In the genomic region with DNA sequence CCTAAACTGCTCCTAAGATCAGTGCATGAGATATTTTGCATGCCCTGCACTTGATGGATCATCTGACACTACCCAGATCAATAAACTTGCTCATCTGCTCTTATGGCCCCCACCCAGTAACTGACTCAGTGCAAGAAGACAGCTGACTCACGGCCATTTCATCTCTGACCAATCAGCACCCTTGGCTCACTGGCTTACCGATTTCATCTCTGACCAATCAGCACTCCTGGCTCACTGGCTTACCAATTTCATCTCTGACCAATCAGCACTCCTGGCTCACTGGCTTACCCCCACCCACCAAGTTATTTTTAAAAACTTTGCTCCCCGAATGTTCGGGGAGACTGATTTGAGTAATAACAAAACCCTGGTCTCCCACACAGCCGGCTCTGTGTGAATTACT, we compare ENCODE assay signal across 27 cellular contexts. TPM values are rescaled to one million over a fixed set of nuclear protein-coding genes. Genes with fewer than 3 reads are reported as not detected.
DNase-seq lines count a peak whose midpoint lies in the region; ATAC-seq and TF ChIP-seq lines count a peak whose summit lies in the region.
"Had no signal": no experiment of that assay in that cellular context is flagged by ENCODE, and none has a peak within 500 bp of the region (broad histone marks: within the 10 kb centered on the region; RNA-seq: fewer than 3 reads in every experiment).

No MANE protein-coding gene starts in this region.

- TF ChIP-seq POLR2A in erythroblast (IDR thresholded peaks at IDR 0.05; ENCODE audit: low read length): no peak

- ATAC-seq in GM21825 (IDR thresholded peaks at IDR 0.05; ENCODE audit: unreplicated experiment) (no peak), HG03280 (IDR thresholded peaks at IDR 0.05; ENCODE audit: unreplicated experiment) (no peak)
- ATAC-seq: A549; activated CD8-positive, alpha-beta memory T cell treated with anti-CD3 and anti-CD28 coated beads, Interleukin-2, amount 10 ng/mL, durations not matched to agents 7 days and 5 days; left cardiac atrium; naive thymus-derived CD8-positive, alpha-beta T cell; psoas muscle had no signal

- H3K4me3 Mint-ChIP-seq in activated CD4-positive, alpha-beta memory T cell treated with anti-CD3 and anti-CD28 coated beads for 36 hours: no peak overlapping the region
- no peak overlapping the region for H3K4me3 Mint-ChIP-seq in activated CD4-positive, alpha-beta memory T cell treated with anti-CD3 and anti-CD28 coated beads, Interleukin-2, amount 10 ng/mL, durations not matched to agents 7 days and 5 days
- H3K4me3 Mint-ChIP-seq: activated CD8-positive, alpha-beta memory T cell treated with anti-CD3 and anti-CD28 coated beads, Interleukin-2, amount 10 ng/mL, durations not matched to agents 7 days and 5 days; activated naive CD4-positive, alpha-beta T cell treated with anti-CD3 and anti-CD28 coated beads, Interleukin-2, amount 50 U/mL, for 24 hours; immature natural killer cell; naive thymus-derived CD8-positive, alpha-beta T cell; stimulated activated naive CD8-positive, alpha-beta T cell treated with anti-CD3 and anti-CD28 coated beads, Interleukin-15, Interleukin-2, amounts not matched to agents 100 ng/mL and 50 ng/mL, for 24 hours had no signal

- in situ Hi-C loops in GM13977 (cut with MboI; ENCODE audit: low pct_unique_long_range_greater_than_20kb, low sequenced_read_pairs, unreplicated experiment): no loop called here

- H3K9me3 Mint-ChIP-seq in activated CD4-positive, alpha-beta memory T cell treated with anti-CD3 and anti-CD28 coated beads for 36 hours: peaks cover 7% of the 10 kb centered on the region
- H3K9me3 Mint-ChIP-seq in activated CD4-positive, alpha-beta memory T cell treated with anti-CD3 and anti-CD28 coated beads, Interleukin-2, amount 10 ng/mL, durations not matched to agents 7 days and 5 days: no peaks in the 10 kb centered on the region
- H3K9me3 Mint-ChIP-seq: activated naive CD4-positive, alpha-beta T cell treated with anti-CD3 and anti-CD28 coated beads, Interleukin-2, amount 50 U/mL, for 24 hours; stimulated activated naive CD8-positive, alpha-beta T cell treated with anti-CD3 and anti-CD28 coated beads, Interleukin-15, Interleukin-2, amounts not matched to agents 100 ng/mL and 50 ng/mL, for 24 hours had no signal

- intact Hi-C loops in activated CD4-positive, alpha-beta memory T cell treated with anti-CD3 and anti-CD28 coated beads for 36 hours (cut with micrococcal nuclease): no loop called here

- H3K4me1 Mint-ChIP-seq in activated CD4-positive, alpha-beta memory T cell treated with anti-CD3 and anti-CD28 coated beads for 36 hours (ENCODE audit: low read depth): no peaks in the 10 kb centered on the region
- no peaks in the 10 kb centered on the region for H3K4me1 Mint-ChIP-seq in activated CD4-positive, alpha-beta memory T cell treated with anti-CD3 and anti-CD28 coated beads, Interleukin-2, amount 10 ng/mL, durations not matched to agents 7 days and 5 days
- H3K4me1 Mint-ChIP-seq: activated naive CD4-positive, alpha-beta T cell treated with anti-CD3 and anti-CD28 coated beads, Interleukin-2, amount 50 U/mL, for 24 hours had no signal

- POLR2A ChIA-PET in activated CD4-positive, alpha-beta memory T cell treated with anti-CD3 and anti-CD28 coated beads for 36 hours (lab: Charles Lee): no interaction called here
- POLR2A ChIA-PET in activated CD4-positive, alpha-beta memory T cell treated with anti-CD3 and anti-CD28 coated beads, Interleukin-2, amount 10 ng/mL, durations not matched to agents 7 days and 5 days (lab: Charles Lee): no interaction called here

- CTCF ChIA-PET in activated CD4-positive, alpha-beta memory T cell treated with anti-CD3 and anti-CD28 coated beads for 36 hours (lab: Charles Lee): no interaction called here
- CTCF ChIA-PET in activated CD4-positive, alpha-beta memory T cell treated with anti-CD3 and anti-CD28 coated beads, Interleukin-2, amount 10 ng/mL, durations not matched to agents 7 days and 5 days (lab: Charles Lee): no interaction called here

- H3K27ac Mint-ChIP-seq in activated CD4-positive, alpha-beta memory T cell treated with anti-CD3 and anti-CD28 coated beads for 36 hours: no peak overlapping the region
- H3K27ac Mint-ChIP-seq in activated CD4-positive, alpha-beta memory T cell treated with anti-CD3 and anti-CD28 coated beads, Interleukin-2, amount 10 ng/mL, durations not matched to agents 7 days and 5 days: no peak overlapping the region
- H3K27ac Mint-ChIP-seq: activated CD8-positive, alpha-beta memory T cell treated with anti-CD3 and anti-CD28 coated beads, Interleukin-2, amount 10 ng/mL, durations not matched to agents 7 days and 5 days; activated naive CD4-positive, alpha-beta T cell treated with anti-CD3 and anti-CD28 coated beads, Interleukin-2, amount 50 U/mL, for 24 hours; immature natural killer cell; naive thymus-derived CD8-positive, alpha-beta T cell; stimulated activated naive CD8-positive, alpha-beta T cell treated with anti-CD3 and anti-CD28 coated beads, Interleukin-15, Interleukin-2, amounts not matched to agents 100 ng/mL and 50 ng/mL, for 24 hours had no signal

- peaks cover 17% of the 10 kb centered on the region for H3K27me3 Mint-ChIP-seq in activated CD4-positive, alpha-beta memory T cell treated with anti-CD3 and anti-CD28 coated beads for 36 hours
- H3K27me3 Mint-ChIP-seq in activated CD4-positive, alpha-beta memory T cell treated with anti-CD3 and anti-CD28 coated beads, Interleukin-2, amount 10 ng/mL, durations not matched to agents 7 days and 5 days: peaks cover 26% of the 10 kb centered on the region

- TF ChIP-seq CTCF in GM13977 (IDR thresholded peaks at IDR 0.05; ENCODE audit: extremely low read depth, insufficient read depth, missing control alignments): no peak

- peak; percentile 26 for DNase-seq in activated CD4-positive, alpha-beta memory T cell treated with anti-CD3 and anti-CD28 coated beads for 36 hours
- DNase-seq in activated CD4-positive, alpha-beta memory T cell treated with anti-CD3 and anti-CD28 coated beads, Interleukin-2, amount 10 ng/mL, durations not matched to agents 7 days and 5 days: no peak
- DNase-seq in EL: peak; percentile 7
- peak; percentile 57 for DNase-seq in OCI-M1 (lab: John Stamatoyannopoulos, UW)
- DNase-seq in erythroblast (lab: John Stamatoyannopoulos, UW): peak; percentile 25 to 42
- no peak for DNase-seq in GM13977 (ENCODE audit: low spot score)
- DNase-seq: activated CD4-positive, alpha-beta T cell treated with anti-CD3 and anti-CD28 coated beads, Interleukin-2, amount 50 U/mL, for 1 hour; activated CD8-positive, alpha-beta memory T cell treated with anti-CD3 and anti-CD28 coated beads, Interleukin-2, amount 10 ng/mL, durations not matched to agents 7 days and 5 days; anterior cingulate cortex; CD4-positive, CD25-positive, alpha-beta regulatory T cell; DND-41; immature natural killer cell; left cardiac atrium; naive thymus-derived CD8-positive, alpha-beta T cell; NCI-H1417; NCI-H2029; NCI-H524 treated with DMSO at 0.1 percent for 48 hours; PC-9; psoas muscle; Right ventricle myocardium superior; sigmoid colon; uterus had no signal

- no peaks in the 10 kb centered on the region for H3K36me3 Mint-ChIP-seq in activated CD4-positive, alpha-beta memory T cell treated with anti-CD3 and anti-CD28 coated beads for 36 hours
- no peaks in the 10 kb centered on the region for H3K36me3 Mint-ChIP-seq in activated CD4-positive, alpha-beta memory T cell treated with anti-CD3 and anti-CD28 coated beads, Interleukin-2, amount 10 ng/mL, durations not matched to agents 7 days and 5 days (ENCODE audit: low read depth)
- H3K36me3 Mint-ChIP-seq: activated CD8-positive, alpha-beta memory T cell treated with anti-CD3 and anti-CD28 coated beads, Interleukin-2, amount 10 ng/mL, durations not matched to agents 7 days and 5 days; activated naive CD4-positive, alpha-beta T cell treated with anti-CD3 and anti-CD28 coated beads, Interleukin-2, amount 50 U/mL, for 24 hours; CD4-positive, CD25-positive, alpha-beta regulatory T cell; immature natural killer cell; naive thymus-derived CD8-positive, alpha-beta T cell had no signal

RNA-seq across cellular contexts. Expression of gene OPTN, which starts 37.1 kb away (rescaled TPM):
- 100 to 1,000 TPM; 107 to 113 TPM for total RNA-seq in activated CD4-positive, alpha-beta memory T cell treated with anti-CD3 and anti-CD28 coated beads for 36 hours
- 100 to 1,000 TPM; 196 to 197 TPM for total RNA-seq in activated CD4-positive, alpha-beta memory T cell treated with anti-CD3 and anti-CD28 coated beads, Interleukin-2, amount 10 ng/mL, durations not matched to agents 7 days and 5 days

Comparison
In these comparisons a context has a peak if more than half of its experiments do, and no peak if none do; other contexts are left out.
1. DNase-seq: peak in activated CD4-positive, alpha-beta memory T cell treated with anti-CD3 and anti-CD28 coated beads for 36 hours (single experiment), EL (single experiment), OCI-M1 (single experiment) and erythroblast (2 of 2); none in activated CD4-positive, alpha-beta memory T cell treated with anti-CD3 and anti-CD28 coated beads, Interleukin-2, amount 10 ng/mL, durations not matched to agents 7 days and 5 days (single experiment) and GM13977 (single experiment).